In the genomic region with DNA sequence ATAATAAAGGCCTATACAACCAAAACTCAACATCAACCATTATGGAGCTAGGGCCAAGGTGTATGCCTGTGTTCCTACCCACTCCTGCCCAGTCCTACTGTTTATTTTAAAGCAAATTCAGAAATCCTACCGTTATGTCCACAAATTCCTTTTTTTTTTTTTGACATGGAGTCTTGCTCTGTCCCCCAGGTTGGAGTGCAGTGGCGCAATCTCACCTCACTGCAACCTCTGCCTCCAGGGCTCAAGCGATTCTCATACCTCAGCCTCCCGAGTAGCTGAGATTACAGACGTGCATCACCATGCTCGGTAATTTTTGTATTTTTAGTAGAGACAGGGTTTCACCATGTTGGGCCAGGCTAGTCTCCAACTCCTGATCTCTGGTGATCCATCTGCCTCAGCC, we compare ENCODE assay signal across 22 cellular contexts. TPM values are rescaled to one million over a fixed set of nuclear protein-coding genes. Genes with fewer than 3 reads are reported as not detected.
A peak's percentile ranks its signal among the peaks of the same experiment; 100 is the strongest.
DNase-seq lines count a peak whose midpoint lies in the region; ATAC-seq and TF ChIP-seq lines count a peak whose summit lies in the region.
"Had no signal": no experiment of that assay in that cellular context is flagged by ENCODE, and none has a peak within 500 bp of the region (broad histone marks: within the 10 kb centered on the region; RNA-seq: fewer than 3 reads in every experiment).

No MANE protein-coding gene starts in this region.

- intact Hi-C loops in naive thymus-derived CD4-positive, alpha-beta T cell (cut with micrococcal nuclease), result loop anchor here (1.0 to 10.0 kb wide), 8 partner anchors 46 to 800 kb away; partner anchors contain the start of genes CCND1 (in 2 of the 2), PPP6R3 (in 1 of the 2) and TPCN2 (in 1 of the 2)

- DNase-seq in GM23338 (ENCODE audit: low spot score) (no peak), NCI-H2227 treated with DMSO at 0.1 percent for 48 hours (lab: John Stamatoyannopoulos, UW) (no peak), superior temporal gyrus (ENCODE audit: extremely low spot score) (no peak)
- DNase-seq in central memory CD8-positive, alpha-beta T cell (ENCODE audit: low spot score in 2 of 2), result no peak
- DNase-seq in naive thymus-derived CD4-positive, alpha-beta T cell, result no peak
- DNase-seq in stimulated activated naive CD4-positive, alpha-beta T cell (lab: John Stamatoyannopoulos, UW), result no peak
- DNase-seq: activated CD4-positive, CD25-positive, alpha-beta regulatory T cell treated with anti-CD3 and anti-CD28 coated beads, Interleukin-2, amount 50 U/mL, for 72 hours; activated CD8-positive, alpha-beta T cell treated with anti-CD3 and anti-CD28 coated beads, Interleukin-2, amount 10 ng/mL, durations not matched to agents 7 days and 5 days; activated naive CD4-positive, alpha-beta T cell; amniotic stem cell; Calu3; KBM-7; MM.1S; NCI-H1417; NCI-H2029 treated with DMSO at 0.1 percent for 48 hours; RPMI8226; T-helper 1 cell; transverse colon had no signal

- POLR2A ChIA-PET in naive thymus-derived CD4-positive, alpha-beta T cell (lab: Charles Lee), result interaction anchor here (3.9 kb wide), 1 partner anchor 14 kb away, joined by 33 read pairs; no protein-coding TSS in a partner anchor

- H4K20me1 ChIP-seq in BLaER1 (no peaks in the 10 kb centered on the region; the same call in 1 of the 2 replicates), GM23338 (replicated peaks; ENCODE audit: insufficient read depth) (no peaks in the 10 kb centered on the region)

- H3K4me3 Mint-ChIP-seq in GM23338, result peak overlapping the region; percentile 45; the same call in 2 of the 3 replicates
- H3K4me3 Mint-ChIP-seq in central memory CD8-positive, alpha-beta T cell, result peak overlapping the region; percentile 81
- peak overlapping the region in 6 of 10 donors; percentile 39 to 99 (median 92) for H3K4me3 Mint-ChIP-seq in naive thymus-derived CD4-positive, alpha-beta T cell

- H3K79me2 ChIP-seq in GM23338 (replicated peaks; ENCODE audit: insufficient read depth), result no peaks in the 10 kb centered on the region

- H3K27me3 ChIP-seq in BLaER1 (no peaks in the 10 kb centered on the region), GM23338 (ENCODE audit: insufficient read depth) (peaks cover 60% of the 10 kb centered on the region)
- no peaks in the 10 kb centered on the region for H3K27me3 ChIP-seq in naive thymus-derived CD4-positive, alpha-beta T cell (ENCODE audit: control insufficient read depth in 2 of 2, insufficient read depth in 2 of 2, low read length in 2 of 2)
- H3K27me3 ChIP-seq: transverse colon had no signal

- CTCF ChIA-PET in naive thymus-derived CD4-positive, alpha-beta T cell (lab: Charles Lee), result interaction anchor here (0.7 to 4.9 kb wide), 8 partner anchors 14 to 261 kb away, joined by 3 to 49 read pairs (median 6); no protein-coding TSS in a partner anchor

- H2AFZ ChIP-seq in GM23338, result no peak overlapping the region

- no peaks in the 10 kb centered on the region for H3K9me3 ChIP-seq in BLaER1
- no peaks in the 10 kb centered on the region for H3K9me3 ChIP-seq in naive thymus-derived CD4-positive, alpha-beta T cell (ENCODE audit: control insufficient read depth in 2 of 3, low read length in 3 of 3)
- H3K9me3 ChIP-seq: SJSA1, transverse colon had no signal

- no peak overlapping the region for H3K9ac ChIP-seq in BLaER1

- peaks cover 63% of the 10 kb centered on the region for H3K27me3 Mint-ChIP-seq in GM23338 (ENCODE audit: insufficient read depth, low read depth, poor library complexity)
- no peaks in the 10 kb centered on the region for H3K27me3 Mint-ChIP-seq in central memory CD8-positive, alpha-beta T cell
- peaks cover 0 to 30% (median 0%) of the 10 kb centered on the region in 5 donors for H3K27me3 Mint-ChIP-seq in naive thymus-derived CD4-positive, alpha-beta T cell
- H3K27me3 Mint-ChIP-seq: B cell had no signal

- H3K4me1 ChIP-seq in BLaER1 (peaks cover 48% of the 10 kb centered on the region), GM23338 (ENCODE audit: insufficient read depth) (peaks cover 17% of the 10 kb centered on the region)
- H3K4me1 ChIP-seq in naive thymus-derived CD4-positive, alpha-beta T cell (ENCODE audit: control insufficient read depth in 2 of 2, insufficient read depth in 2 of 2, low read length in 2 of 2), result peaks cover 13 to 18% of the 10 kb centered on the region in 2 donors

- no peaks in the 10 kb centered on the region for H3K36me3 ChIP-seq in BLaER1
- H3K36me3 ChIP-seq in GM23338 (ENCODE audit: insufficient read depth), result no peaks in the 10 kb centered on the region
- H3K36me3 ChIP-seq in naive thymus-derived CD4-positive, alpha-beta T cell (ENCODE audit: control insufficient read depth in 2 of 3, insufficient read depth in 3 of 3, low read length in 3 of 3), result no peaks in the 10 kb centered on the region
- H3K36me3 ChIP-seq: transverse colon had no signal

- no peak overlapping the region for H3K4me3 ChIP-seq in BLaER1
- H3K4me3 ChIP-seq in GM23338, result peak overlapping the region; percentile 74; the same call in 1 of the 2 replicates
- H3K4me3 ChIP-seq in naive thymus-derived CD4-positive, alpha-beta T cell (ENCODE audit: low read length), result no peak overlapping the region
- H3K4me3 ChIP-seq: SJSA1 had no signal

- no peaks in the 10 kb centered on the region for H3K36me3 Mint-ChIP-seq in GM23338 (ENCODE audit: low read depth)
- H3K36me3 Mint-ChIP-seq in central memory CD8-positive, alpha-beta T cell (ENCODE audit: insufficient read depth), result peaks cover 10% of the 10 kb centered on the region
- no peaks in the 10 kb centered on the region for H3K36me3 Mint-ChIP-seq in naive thymus-derived CD4-positive, alpha-beta T cell

- peak overlapping the region; percentile 98 for H3K4me2 ChIP-seq in BLaER1
- peak overlapping the region; percentile 85; the same call in 1 of the 2 replicates for H3K4me2 ChIP-seq in GM23338

- H3F3A ChIP-seq in GM23338 (replicated peaks; ENCODE audit: low read depth), result peaks cover 16% of the 10 kb centered on the region; the same call in 1 of the 2 replicates

- H3K4me1 Mint-ChIP-seq in GM23338, result peaks cover 22% of the 10 kb centered on the region
- H3K4me1 Mint-ChIP-seq in central memory CD8-positive, alpha-beta T cell, result peaks cover 25% of the 10 kb centered on the region
- peaks cover 5 to 27% (median 18%) of the 10 kb centered on the region in 7 donors for H3K4me1 Mint-ChIP-seq in naive thymus-derived CD4-positive, alpha-beta T cell

- TF ChIP-seq CTCF in GM23338 (conservative IDR thresholded peaks at IDR 0.05; ENCODE audit: low read depth in 2 of 2), result no peak

- no peak overlapping the region for H3K27ac ChIP-seq in BLaER1
- H3K27ac ChIP-seq in GM23338 (ENCODE audit: low read depth), result no peak overlapping the region
- H3K27ac ChIP-seq in naive thymus-derived CD4-positive, alpha-beta T cell (ENCODE audit: low read depth, low read length), result no peak overlapping the region
- H3K27ac ChIP-seq: SJSA1 had no signal

- H3K27ac Mint-ChIP-seq in GM23338, result no peak overlapping the region
- no peak overlapping the region for H3K27ac Mint-ChIP-seq in central memory CD8-positive, alpha-beta T cell (ENCODE audit: low read depth)
- peak overlapping the region in 2 of 9 donors; percentile 9 to 81 for H3K27ac Mint-ChIP-seq in naive thymus-derived CD4-positive, alpha-beta T cell
- H3K27ac Mint-ChIP-seq: B cell had no signal

- no peaks in the 10 kb centered on the region for H3K9me2 ChIP-seq in GM23338 (ENCODE audit: insufficient read depth)

- no peak for ATAC-seq in GM23338
- no peak for ATAC-seq in central memory CD8-positive, alpha-beta T cell (replicated peaks; ENCODE audit: extremely low read depth, poor library complexity, severe bottlenecking)
- ATAC-seq in naive thymus-derived CD4-positive, alpha-beta T cell, result no peak
- ATAC-seq in GM18907 (IDR thresholded peaks at IDR 0.05; ENCODE audit: unreplicated experiment), result no peak
- ATAC-seq: activated CD8-positive, alpha-beta T cell treated with anti-CD3 and anti-CD28 coated beads, Interleukin-2, amount 10 ng/mL, durations not matched to agents 7 days and 5 days had no signal

- no peaks in the 10 kb centered on the region; the same call in 2 of the 3 replicates for H3K9me3 Mint-ChIP-seq in GM23338
- no peaks in the 10 kb centered on the region for H3K9me3 Mint-ChIP-seq in central memory CD8-positive, alpha-beta T cell
- no peaks in the 10 kb centered on the region for H3K9me3 Mint-ChIP-seq in naive thymus-derived CD4-positive, alpha-beta T cell

TF ChIP-seq in GM23338, 12 proteins besides CTCF, POLR2A, EP300 and RAD21 (continues in another document):
- no peak for TF ChIP-seq STAT1 (IDR thresholded peaks at IDR 0.05; ENCODE audit: unreplicated experiment)

RNA-seq across cellular contexts. Expression of gene CPT1A, which starts 3.1 kb away (rescaled TPM):
- total RNA-seq in GM23338 (2014; rRNA removed; shearing (Covaris generic)), result 9.5 and 11.5 TPM in 2 replicates
- polyA plus RNA-seq in GM23338 (2016; fragmentation: Nextera tagmentation; extraction: Ambion mirVana), result 2.6 and 4.3 TPM in 2 replicates
- 10 to 100 TPM; 17.2 to 52.7 (median 20.5) TPM for total RNA-seq in naive thymus-derived CD4-positive, alpha-beta T cell
- polyA plus RNA-seq in naive thymus-derived CD4-positive, alpha-beta T cell, result 1 to 10 TPM; 2.3 to 3.5 TPM

RNA-seq across cellular contexts. Expression of gene MRPL21, which starts 58.8 kb away (rescaled TPM):
- total RNA-seq in GM23338 (2014; rRNA removed; shearing (Covaris generic)), result 46.6 and 62.4 TPM in 2 replicates
- polyA plus RNA-seq in GM23338 (2016; fragmentation: Nextera tagmentation; extraction: Ambion mirVana), result 232 and 238 TPM in 2 replicates
- 10 to 100 TPM; 29.6 to 71.1 (median 37.9) TPM for total RNA-seq in naive thymus-derived CD4-positive, alpha-beta T cell
- polyA plus RNA-seq in naive thymus-derived CD4-positive, alpha-beta T cell, result 100 to 1,000 TPM; 114 to 133 TPM

RNA-seq across cellular contexts. Expression of gene IGHMBP2, which starts 58.9 kb away (rescaled TPM):
- total RNA-seq in GM23338 (2014; rRNA removed; shearing (Covaris generic)), result 13.7 and 27.7 TPM in 2 replicates
- polyA plus RNA-seq in GM23338 (2016; fragmentation: Nextera tagmentation; extraction: Ambion mirVana), result 14.3 TPM in 2 replicates
- total RNA-seq in naive thymus-derived CD4-positive, alpha-beta T cell, result 10 to 100 TPM; 27.5 to 41.4 (median 32.2) TPM
- 10 to 100 TPM in 1 of 2 donors, 1 to 10 TPM in 1; 4.4 to 12.6 TPM for polyA plus RNA-seq in naive thymus-derived CD4-positive, alpha-beta T cell
